21 cellular contexts compared by ENCODE assay signal in genomic region chr9:79522793-79523192, GRCh38. TPM values are rescaled to one million over a fixed set of nuclear protein-coding genes. Genes with fewer than 3 reads are reported as not detected.
DNase-seq lines count a peak whose midpoint lies in the region; ATAC-seq and TF ChIP-seq lines count a peak whose summit lies in the region.
"Had no signal": no experiment of that assay in that cellular context is flagged by ENCODE, and none has a peak within 500 bp of the region (broad histone marks: within the 10 kb centered on the region; RNA-seq: fewer than 3 reads in every experiment).

No MANE protein-coding gene starts in this region.

- H3K79me1 ChIP-seq in IMR-90 (ENCODE audit: low read depth in 1 of 2, low read length in 2 of 2), result no peaks in the 10 kb centered on the region

- CTCF ChIA-PET in IMR-90 (lab: Yijun Ruan, JAX), result no interaction called here

- H2BK5ac ChIP-seq in IMR-90 (ENCODE audit: low read depth, low read length, poor library complexity, severe bottlenecking), result no peak overlapping the region

- ATAC-seq in GM18867 (IDR thresholded peaks at IDR 0.05; ENCODE audit: unreplicated experiment) (peak; percentile 50), IMR-90 (ENCODE audit: low read depth) (no peak), GM21717 (IDR thresholded peaks at IDR 0.05; ENCODE audit: unreplicated experiment) (no peak), GM18870 (IDR thresholded peaks at IDR 0.05; ENCODE audit: unreplicated experiment) (no peak)
- ATAC-seq: A549, GM23338 had no signal

- no peaks in the 10 kb centered on the region for H3K4me1 ChIP-seq in IMR-90 (ENCODE audit: control insufficient read depth, insufficient read depth, low read length)
- H3K4me1 ChIP-seq: A549; BE2C; BLaER1 treated with 17β-estradiol and CSF1 and Interleukin-3, amounts not matched to agents 10 nM and 100 nM; HAP-1 had no signal

- no peak overlapping the region for H3K4me2 ChIP-seq in IMR-90 (ENCODE audit: low read depth, low read length)
- H3K4me2 ChIP-seq: A549; BLaER1 treated with 17β-estradiol and CSF1 and Interleukin-3, amounts not matched to agents 10 nM and 100 nM; GM23338 had no signal

- no peak overlapping the region for H3K18ac ChIP-seq in IMR-90 (ENCODE audit: low read depth, low read length)

- no TSS peak for BruUV-seq in IMR-90 (replicated peaks; lab: Mats Ljungman, UMichigan)

- TF ChIP-seq CTCF in GM12864 (IDR thresholded peaks at IDR 0.05; ENCODE audit: low read depth, low read length, missing control alignments) (no peak), IMR-90 (conservative IDR thresholded peaks at IDR 0.05; ENCODE audit: low read depth, low read length) (no peak), GM13976 (IDR thresholded peaks at IDR 0.05; ENCODE audit: borderline replicate concordance, control extremely low read depth, extremely low read depth, insufficient read depth, missing control alignments) (no peak)

- no peak overlapping the region for H3K23ac ChIP-seq in IMR-90 (ENCODE audit: low read depth, low read length)

- TF ChIP-seq POLR2A in IMR-90 (IDR thresholded peaks at IDR 0.05; ENCODE audit: low read depth, low read length), result no peak

- no peaks in the 10 kb centered on the region; the same call in 1 of the 2 replicates for H3K27me3 ChIP-seq in IMR-90 (ENCODE audit: control insufficient read depth, insufficient read depth, low read length)
- H3K27me3 ChIP-seq: BE2C; BLaER1 treated with 17β-estradiol and CSF1 and Interleukin-3, amounts not matched to agents 10 nM and 100 nM had no signal

- peak overlapping the region; percentile 19 for H2AK9ac ChIP-seq in IMR-90 (replicated peaks; ENCODE audit: low read depth, low read length, poor library complexity)

- no peak overlapping the region for H2BK15ac ChIP-seq in IMR-90 (ENCODE audit: low read depth, low read length)

- dilution Hi-C loops in IMR-90 (cut with HindIII; ENCODE audit: low sequenced_read_pairs, unreplicated experiment), result no loop called here

- WGBS in IMR-90 (ENCODE audit: extremely low coverage in 2 of 2, insufficient read length in 1 of 2), 2 experiments, result 80% methylated on average over 1 of the region's 4 CpGs; no CpG with 5 or more reads in 1 of the 2 experiments

- H3K4me3 ChIP-seq in GM12864 (ENCODE audit: low read depth, low read length) (no peak overlapping the region), IMR-90 (ENCODE audit: insufficient read depth, low read depth, low read length) (no peak overlapping the region)
- H3K4me3 ChIP-seq: A549; BLaER1 treated with 17β-estradiol and CSF1 and Interleukin-3, amounts not matched to agents 10 nM and 100 nM; GM23338; HAP-1 had no signal

- peaks cover 2% of the 10 kb centered on the region; the same call in 1 of the 2 replicates for H3K9me3 ChIP-seq in IMR-90 (ENCODE audit: control insufficient read depth, insufficient read depth, low read length)
- H3K9me3 ChIP-seq: A549, HAP-1 had no signal

- no peak overlapping the region for H4K8ac ChIP-seq in IMR-90 (ENCODE audit: low read depth in 2 of 2, low read length in 2 of 2)

- H2AK5ac ChIP-seq in IMR-90 (ENCODE audit: low read depth, low read length), result no peak overlapping the region

- H3K9ac ChIP-seq in IMR-90 (ENCODE audit: low read depth, low read length), result no peak overlapping the region
- H3K9ac ChIP-seq: BLaER1 treated with 17β-estradiol and CSF1 and Interleukin-3, amounts not matched to agents 10 nM and 100 nM had no signal

- in situ Hi-C loops in IMR-90 (cut with MboI; ENCODE audit: low sequenced_read_pairs) (no loop called here), GM13976 (cut with MboI; ENCODE audit: low sequenced_read_pairs, unreplicated experiment) (no loop called here)

- no peaks in the 10 kb centered on the region for H3K9me1 ChIP-seq in IMR-90 (ENCODE audit: insufficient read depth, low read length)

- intact Hi-C loops in IMR-90 (cut with micrococcal nuclease), result no loop called here

- H3K4ac ChIP-seq in IMR-90 (ENCODE audit: low read depth, low read length), result no peak overlapping the region

- POLR2A ChIA-PET in IMR-90 (lab: Charles Lee; ENCODE audit: unreplicated experiment), result no interaction called here

- no peak overlapping the region for H4K5ac ChIP-seq in IMR-90 (ENCODE audit: low read depth, low read length)

- TF ChIP-seq RAD21 in IMR-90 (IDR thresholded peaks at IDR 0.05; ENCODE audit: low read length), result no peak

- H2BK20ac ChIP-seq in IMR-90 (ENCODE audit: low read depth, low read length), result no peak overlapping the region

- no peak overlapping the region for H2BK120ac ChIP-seq in IMR-90 (ENCODE audit: low read depth, low read length)

- no peaks in the 10 kb centered on the region for H4K20me1 ChIP-seq in IMR-90 (ENCODE audit: insufficient read depth, low read length)
- H4K20me1 ChIP-seq: BLaER1 treated with 17β-estradiol and CSF1 and Interleukin-3, amounts not matched to agents 10 nM and 100 nM had no signal

- no peak overlapping the region for H3K56ac ChIP-seq in IMR-90 (ENCODE audit: extremely low read depth, insufficient read depth, low read length)

- H3K36me3 ChIP-seq in IMR-90 (ENCODE audit: control insufficient read depth, insufficient read depth, low read length), result no peaks in the 10 kb centered on the region
- H3K36me3 ChIP-seq: BE2C; BLaER1 treated with 17β-estradiol and CSF1 and Interleukin-3, amounts not matched to agents 10 nM and 100 nM; HAP-1 had no signal

- no peak overlapping the region for H2AFZ ChIP-seq in IMR-90 (replicated peaks; ENCODE audit: low read length, poor library complexity)
- H2AFZ ChIP-seq: GM23338 had no signal

- peak; percentile 15 for DNase-seq in GM12864 (ENCODE audit: low read depth)
- DNase-seq in IMR-90, result no peak
- DNase-seq in GM13976 (ENCODE audit: low spot score), result no peak
- DNase-seq: 8988T; ACHN; AML-193; BE2C; Calu3; CD4-positive, alpha-beta T cell; CD8-positive, alpha-beta memory T cell; DMS53; DMS79 treated with DMSO at 0.1 percent for 48 hours; GF-D8; HFFc6 had no signal

- no peak overlapping the region for H3K14ac ChIP-seq in IMR-90 (replicated peaks; ENCODE audit: low read depth, low read length)

- H4K91ac ChIP-seq in IMR-90 (ENCODE audit: insufficient read depth, low read depth, low read length), result no peak overlapping the region

- no peak overlapping the region for H3K27ac ChIP-seq in IMR-90 (ENCODE audit: insufficient read depth, low read length)
- H3K27ac ChIP-seq: A549; BLaER1 treated with 17β-estradiol and CSF1 and Interleukin-3, amounts not matched to agents 10 nM and 100 nM had no signal

TF ChIP-seq in IMR-90, 13 proteins besides CTCF, POLR2A, EP300 and RAD21:
- TF ChIP-seq MAFK (IDR thresholded peaks at IDR 0.05; ENCODE audit: low read depth, low read length) (no peak), CHD1 (IDR thresholded peaks at IDR 0.05; ENCODE audit: low read depth, low read length) (no peak), RCOR1 (IDR thresholded peaks at IDR 0.05; ENCODE audit: insufficient replicate concordance, low read length) (no peak), BHLHE40 (IDR thresholded peaks at IDR 0.05; ENCODE audit: low read depth, low read length) (no peak), RFX5 (IDR thresholded peaks at IDR 0.05; ENCODE audit: low read depth, low read length) (no peak), FOS (IDR thresholded peaks at IDR 0.05; ENCODE audit: low read depth, low read length) (no peak), MXI1 (IDR thresholded peaks at IDR 0.05; ENCODE audit: borderline replicate concordance, low read depth, low read length) (no peak), MAZ (IDR thresholded peaks at IDR 0.05; ENCODE audit: borderline replicate concordance, low read depth, low read length) (no peak)
- TF ChIP-seq, protein P1, sequence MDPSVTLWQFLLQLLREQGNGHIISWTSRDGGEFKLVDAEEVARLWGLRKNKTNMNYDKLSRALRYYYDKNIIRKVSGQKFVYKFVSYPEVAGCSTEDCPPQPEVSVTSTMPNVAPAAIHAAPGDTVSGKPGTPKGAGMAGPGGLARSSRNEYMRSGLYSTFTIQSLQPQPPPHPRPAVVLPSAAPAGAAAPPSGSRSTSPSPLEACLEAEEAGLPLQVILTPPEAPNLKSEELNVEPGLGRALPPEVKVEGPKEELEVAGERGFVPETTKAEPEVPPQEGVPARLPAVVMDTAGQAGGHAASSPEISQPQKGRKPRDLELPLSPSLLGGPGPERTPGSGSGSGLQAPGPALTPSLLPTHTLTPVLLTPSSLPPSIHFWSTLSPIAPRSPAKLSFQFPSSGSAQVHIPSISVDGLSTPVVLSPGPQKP (IDR thresholded peaks at IDR 0.05; ENCODE audit: borderline replicate concordance, low read depth, low read length), result no peak

RNA-seq across cellular contexts. Expression of gene TLE4, which starts 49.0 kb away (rescaled TPM):
- total RNA-seq in IMR-90 (2012; rRNA removed), result 76.9 and 78.1 TPM in 2 replicates
- 68.0 and 69.3 TPM in 2 replicates for polyA plus RNA-seq in IMR-90 (2012; rRNA removed)
- polyA plus RNA-seq in IMR-90 (2012; cell fraction: cytosol; rRNA removed), result 39.6 and 53.9 TPM in 2 replicates
- 105 and 128 TPM in 2 replicates for polyA plus RNA-seq in IMR-90 (2012; cell fraction: nucleus; rRNA removed; ENCODE audit: low replicate concordance)
